3 cellular contexts compared by ENCODE assay signal in genomic region chr20:31823360-31824124, GRCh38.
TF ChIP-seq lines count a peak whose summit lies in the region.

No MANE protein-coding gene starts in this region.

TF ChIP-seq in A549, 52 proteins besides CTCF, POLR2A, EP300 and RAD21:
- no peak for TF ChIP-seq BCL3 (IDR thresholded peaks at IDR 0.05)
- TF ChIP-seq KDM1A (IDR thresholded peaks at IDR 0.05; ENCODE audit: low read depth), result no peak
- TF ChIP-seq MAFK (IDR thresholded peaks at IDR 0.05; ENCODE audit: partially characterized antibody), result peak; percentile 36
- TF ChIP-seq ZC3H11A (IDR thresholded peaks at IDR 0.05), result no peak
- no peak for TF ChIP-seq SREBF2 (IDR thresholded peaks at IDR 0.05)
- no peak for TF ChIP-seq CBX8 (IDR thresholded peaks at IDR 0.05)

TF ChIP-seq in endothelial cell of umbilical vein, 7 proteins besides CTCF, POLR2A, EP300 and RAD21:
- TF ChIP-seq MAX (IDR thresholded peaks at IDR 0.05; ENCODE audit: insufficient read depth, insufficient read length) (no peak), FOS (IDR thresholded peaks at IDR 0.05; ENCODE audit: borderline replicate concordance, insufficient read depth, low read length) (peak; percentile 21), POLR2AphosphoS5 (IDR thresholded peaks at IDR 0.05; ENCODE audit: insufficient read depth, low read depth, low read length) (peak; percentile 14)

TF ChIP-seq in HEK293T, 16 proteins besides CTCF, POLR2A, EP300 and RAD21:
- no peak for TF ChIP-seq ARNT (IDR thresholded peaks at IDR 0.05)
- no peak for TF ChIP-seq HDGF (IDR thresholded peaks at IDR 0.05; ENCODE audit: borderline replicate concordance)
- no peak for TF ChIP-seq LEF1 (IDR thresholded peaks at IDR 0.05; ENCODE audit: borderline replicate concordance)
